In the genomic region with DNA sequence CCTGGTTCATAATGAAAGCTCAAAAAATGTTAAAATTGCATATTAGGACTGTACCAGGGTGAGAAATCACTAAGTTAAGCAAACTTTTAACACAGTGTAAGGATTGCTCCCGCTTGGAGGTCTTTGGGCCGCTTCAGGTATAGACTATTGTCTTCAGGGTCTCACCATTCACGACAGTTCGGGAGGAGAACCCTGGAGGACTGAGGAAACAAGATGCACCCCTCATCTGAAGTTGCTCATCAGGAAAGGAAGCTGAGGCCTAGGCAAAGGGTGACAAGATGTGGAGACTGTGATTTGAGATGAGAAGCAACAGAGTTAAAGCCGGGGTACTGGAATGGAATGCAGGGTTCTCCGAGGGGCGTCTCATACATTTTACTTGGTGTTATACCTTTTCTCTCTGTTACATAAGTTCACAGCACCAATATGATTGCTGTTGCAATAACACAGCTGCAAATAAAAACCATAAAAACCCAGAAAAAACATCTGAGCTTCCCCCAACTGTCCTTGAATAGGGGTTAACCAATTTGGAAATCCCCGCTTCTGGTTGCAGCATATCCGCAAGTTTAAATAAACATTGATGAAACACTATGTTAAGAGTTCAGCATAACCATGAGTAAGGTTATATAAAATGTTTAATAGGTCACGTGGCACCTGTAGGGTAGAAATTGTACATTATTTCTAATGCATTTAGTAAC, we compare ENCODE assay signal across 11 cellular contexts. TPM values are rescaled to one million over a fixed set of nuclear protein-coding genes. Genes with fewer than 3 reads are reported as not detected.
A peak's percentile ranks its signal among the peaks of the same experiment; 100 is the strongest.
DNase-seq lines count a peak whose midpoint lies in the region; ATAC-seq, FAIRE-seq and TF ChIP-seq lines count a peak whose summit lies in the region.
"Had no signal": no experiment of that assay in that cellular context is flagged by ENCODE, and none has a peak within 500 bp of the region (broad histone marks: within the 10 kb centered on the region; RNA-seq: fewer than 3 reads in every experiment).

No MANE protein-coding gene starts in this region.

- peaks cover 2% of the 10 kb centered on the region for H3K27me3 Mint-ChIP-seq in activated CD4-positive, alpha-beta T cell treated with anti-CD3 and anti-CD28 coated beads, Interleukin-2, amount 10 ng/mL, durations not matched to agents 24 days and 14 days
- H3K27me3 Mint-ChIP-seq in stimulated activated naive B cell treated with anti-CD40 and anti-IgM and Interleukin-4, amounts not matched to agents 10 μg/mL and 1 μg/mL and 100 μg/mL, for 72 hours = no peaks in the 10 kb centered on the region

- H4K20me1 ChIP-seq in GM12878 (ENCODE audit: control insufficient read depth, insufficient read depth) = no peaks in the 10 kb centered on the region

- H3K9ac ChIP-seq in GM12878 (ENCODE audit: control insufficient read depth, insufficient read depth, low read length) = peak overlapping the region; percentile 59

- peaks cover 1% of the 10 kb centered on the region for H3K4me1 Mint-ChIP-seq in activated CD4-positive, alpha-beta T cell treated with anti-CD3 and anti-CD28 coated beads, Interleukin-2, amount 10 ng/mL, durations not matched to agents 24 days and 14 days
- peaks cover 13 to 28% of the 10 kb centered on the region in 2 donors for H3K4me1 Mint-ChIP-seq in stimulated activated naive B cell treated with anti-CD40 and anti-IgM and Interleukin-4, amounts not matched to agents 10 μg/mL and 1 μg/mL and 100 μg/mL, for 72 hours

- H3K27me3 ChIP-seq in GM12878 (replicated peaks in 1 of 2; ENCODE audit: control insufficient read depth in 2 of 2, insufficient read depth in 2 of 2, low read length in 1 of 2) = no peaks in the 10 kb centered on the region
- no peaks in the 10 kb centered on the region; the same call in 1 of the 2 replicates for H3K27me3 ChIP-seq in H7 (ENCODE audit: control insufficient read depth, insufficient read depth, low read length)

- no TSS peak for BruUV-seq in GM12878 (replicated peaks; lab: Mats Ljungman, UMichigan)

- POLR2A ChIA-PET in GM12878 (lab: Charles Lee) = interaction anchor here (0.7 to 6.3 kb wide), 7 partner anchors 9 to 60 kb away, joined by 3 to 69 read pairs (median 14); no protein-coding TSS in a partner anchor

- 3% methylated on average over 10 of the region's 10 CpGs for WGBS in GM12878 (ENCODE audit: insufficient coverage, insufficient replicate concordance, low lambda C conversion rate, missing lambda C conversion rate)

- no peak overlapping the region for H3K4me3 Mint-ChIP-seq in activated CD4-positive, alpha-beta T cell treated with anti-CD3 and anti-CD28 coated beads, Interleukin-2, amount 10 ng/mL, durations not matched to agents 24 days and 14 days
- H3K4me3 Mint-ChIP-seq in stimulated activated naive B cell treated with anti-CD40 and anti-IgM and Interleukin-4, amounts not matched to agents 10 μg/mL and 1 μg/mL and 100 μg/mL, for 72 hours = no peak overlapping the region
- H3K4me3 Mint-ChIP-seq: activated naive CD4-positive, alpha-beta T cell treated with anti-CD3 and anti-CD28 coated beads for 36 hours had no signal

- no peak for TF ChIP-seq POLR2A in GM12878 (IDR thresholded peaks at IDR 0.05; ENCODE audit: low read depth, low read length)

- RAD21 ChIA-PET in GM12878 (lab: Charles Lee; ENCODE audit: unreplicated experiment) = interaction anchor here (0.9 to 7.8 kb wide), 14 partner anchors 8 to 61 kb away, joined by 3 to 116 read pairs (median 7); a partner anchor contains a TSS

- no peak for FAIRE-seq in GM12878 (lab: Jason Lieb, UNC)

- intact Hi-C loops in activated CD4-positive, alpha-beta T cell treated with anti-CD3 and anti-CD28 coated beads, Interleukin-2, amount 10 ng/mL, durations not matched to agents 24 days and 14 days (cut with micrococcal nuclease) = no loop called here
- intact Hi-C loops in GM12878 (cut with micrococcal nuclease; ENCODE audit: unreplicated experiment) = no loop called here

- peaks cover under 1% of the 10 kb centered on the region for H3K9me3 Mint-ChIP-seq in activated CD4-positive, alpha-beta T cell treated with anti-CD3 and anti-CD28 coated beads, Interleukin-2, amount 10 ng/mL, durations not matched to agents 24 days and 14 days
- H3K9me3 Mint-ChIP-seq in stimulated activated naive B cell treated with anti-CD40 and anti-IgM and Interleukin-4, amounts not matched to agents 10 μg/mL and 1 μg/mL and 100 μg/mL, for 72 hours = no peaks in the 10 kb centered on the region
- H3K9me3 Mint-ChIP-seq: activated naive CD4-positive, alpha-beta T cell treated with anti-CD3 and anti-CD28 coated beads for 36 hours had no signal

- DNase-seq in activated CD4-positive, alpha-beta T cell treated with anti-CD3 and anti-CD28 coated beads, Interleukin-2, amount 10 ng/mL, durations not matched to agents 24 days and 14 days = peak; percentile 52
- DNase-seq in activated CD4-positive, alpha-beta T cell treated with anti-CD3 and anti-CD28 coated beads, Interleukin-2, amount 50 U/mL, for 4 hours = no peak
- DNase-seq in GM12878 (ENCODE audit: low read depth, low spot score) = no peak
- DNase-seq in stimulated activated naive B cell treated with anti-CD40 and anti-IgM and Interleukin-4, amounts not matched to agents 10 μg/mL and 1 μg/mL and 100 μg/mL, for 72 hours = no peak
- DNase-seq in 8988T = no peak
- DNase-seq in H7 = no peak
- no peak for DNase-seq in KBM-7
- DNase-seq: activated naive CD4-positive, alpha-beta T cell treated with anti-CD3 and anti-CD28 coated beads for 36 hours; psoas muscle; SW 1271 had no signal

- ATAC-seq in HG03571 (IDR thresholded peaks at IDR 0.05; ENCODE audit: unreplicated experiment) (peak; percentile 18), GM12878 (peak; percentile 52)
- ATAC-seq in stimulated activated naive B cell treated with anti-CD40 and anti-IgM and Interleukin-4, amounts not matched to agents 10 μg/mL and 1 μg/mL and 100 μg/mL, for 72 hours (replicated peaks) = peak in 1 of 2 donors; percentile 6
- ATAC-seq: psoas muscle had no signal

- peak; percentile 68 to 69; a peak in 3 of 4 replicates for TF ChIP-seq EP300 in GM12878 (IDR thresholded peaks at IDR 0.05; ENCODE audit: borderline replicate concordance in 1 of 2, control insufficient read depth in 1 of 2, low read depth in 2 of 2, low read length in 2 of 2)

- no peaks in the 10 kb centered on the region for H3K36me3 Mint-ChIP-seq in activated CD4-positive, alpha-beta T cell treated with anti-CD3 and anti-CD28 coated beads, Interleukin-2, amount 10 ng/mL, durations not matched to agents 24 days and 14 days (ENCODE audit: low read depth)
- H3K36me3 Mint-ChIP-seq in stimulated activated naive B cell treated with anti-CD40 and anti-IgM and Interleukin-4, amounts not matched to agents 10 μg/mL and 1 μg/mL and 100 μg/mL, for 72 hours = no peaks in the 10 kb centered on the region

- in situ Hi-C loops in GM12878 (cut with MboI) = loop anchor here (25.0 kb wide), 1 partner anchor 1990 kb away; a partner anchor contains a TSS
- in situ Hi-C loops in KBM-7 (cut with MboI; ENCODE audit: low pct_unique_long_range_greater_than_20kb, low sequenced_read_pairs) = no loop called here

- H2AFZ ChIP-seq in GM12878 (ENCODE audit: control insufficient read depth, low read depth, low read length) = peak overlapping the region; percentile 82

- no peaks in the 10 kb centered on the region; the same call in 1 of the 2 replicates for H3K79me2 ChIP-seq in GM12878 (ENCODE audit: control insufficient read depth, insufficient read depth, low read length)

- CTCF ChIA-PET in GM12878 (lab: Yijun Ruan, JAX) = interaction anchor here (0.6 to 8.8 kb wide), 11 partner anchors 9 to 134 kb away, joined by 3 to 91 read pairs (median 4); no protein-coding TSS in a partner anchor

- TF ChIP-seq RAD21 in GM12878 (IDR thresholded peaks at IDR 0.05; ENCODE audit: insufficient read depth, low read depth, low read length) = peak; percentile 7; the same call in 1 of the 2 replicates

- H3K36me3 ChIP-seq in GM12878 (ENCODE audit: control insufficient read depth in 2 of 2, insufficient read depth in 2 of 2, low read length in 1 of 2) = no peaks in the 10 kb centered on the region
- no peaks in the 10 kb centered on the region for H3K36me3 ChIP-seq in H7 (replicated peaks; ENCODE audit: control insufficient read depth, insufficient read depth, low read length)

- H3K9me3 ChIP-seq in GM12878 (replicated peaks; ENCODE audit: control insufficient read depth, insufficient read depth, low read length) = no peaks in the 10 kb centered on the region; the same call in 2 of the 3 replicates
- H3K9me3 ChIP-seq: psoas muscle had no signal

- no peak for TF ChIP-seq CTCF in GM12878 (IDR thresholded peaks at IDR 0.05 in 2 of 3, conservative IDR thresholded peaks at IDR 0.05 in 1 of 3; ENCODE audit: control insufficient read depth in 2 of 3, extremely low read depth in 1 of 3, insufficient read depth in 1 of 3, low read depth in 3 of 3, low read length in 3 of 3)

- no peak overlapping the region for H3K27ac Mint-ChIP-seq in activated CD4-positive, alpha-beta T cell treated with anti-CD3 and anti-CD28 coated beads, Interleukin-2, amount 10 ng/mL, durations not matched to agents 24 days and 14 days
- H3K27ac Mint-ChIP-seq in stimulated activated naive B cell treated with anti-CD40 and anti-IgM and Interleukin-4, amounts not matched to agents 10 μg/mL and 1 μg/mL and 100 μg/mL, for 72 hours = peak overlapping the region; percentile 25
- H3K27ac Mint-ChIP-seq: activated naive CD4-positive, alpha-beta T cell treated with anti-CD3 and anti-CD28 coated beads for 36 hours had no signal

- SMC1A ChIA-PET in GM12878 (lab: Charles Lee; ENCODE audit: uncharacterized antibody, unreplicated experiment) = interaction anchor here (1.0 to 11.0 kb wide), 14 partner anchors 13 to 66 kb away, joined by 3 to 200 read pairs (median 8); a partner anchor contains a TSS

- peak overlapping the region; percentile 88 for H3K27ac ChIP-seq in GM12878 (ENCODE audit: control insufficient read depth, insufficient read depth)
- H3K27ac ChIP-seq: psoas muscle had no signal

- H3K4me1 ChIP-seq in GM12878 (ENCODE audit: control insufficient read depth, insufficient read depth, low read length) = peaks cover 57% of the 10 kb centered on the region
- H3K4me1 ChIP-seq: psoas muscle had no signal

- H3K4me2 ChIP-seq in GM12878 (ENCODE audit: control insufficient read depth, insufficient read depth) = peak overlapping the region; percentile 87

- H3K4me3 ChIP-seq in GM12878 = peak overlapping the region; percentile 11; the same call in 1 of the 2 replicates
- no peak overlapping the region for H3K4me3 ChIP-seq in H7 (ENCODE audit: insufficient read depth, low read depth, low read length)
- H3K4me3 ChIP-seq: psoas muscle had no signal

RNA-seq across cellular contexts. Expression of a gene that starts 40.1 kb away (rescaled TPM):
- 1.2 TPM in 2 replicates for total RNA-seq in activated CD4-positive, alpha-beta T cell treated with anti-CD3 and anti-CD28 coated beads, Interleukin-2, amount 10 ng/mL, durations not matched to agents 24 days and 14 days
- total RNA-seq in GM12878 (2013; cell fraction: nucleolus; rRNA removed) = 1.6 and 1.7 TPM in 2 replicates
- total RNA-seq in GM12878 (2014; rRNA removed) = 0.56 and 0.87 TPM in 2 replicates
- 1.4 and 1.5 TPM in 2 replicates for total RNA-seq in GM12878 (2014; rRNA removed; fragmentation: Illumina TruSeq; extraction: Trizol)
- total RNA-seq in GM12878 (2021) = 0.85 and 1.1 TPM in 2 replicates
- 0.29 TPM for polyA plus RNA-seq in GM12878 (2011; ENCODE audit: low read depth)
- 2.3 and 3.2 TPM in 2 replicates for polyA plus RNA-seq in GM12878 (2011; rRNA removed)
- 0.85 and 1.2 TPM in 2 replicates for polyA plus RNA-seq in GM12878 (2011; cell fraction: cytosol; rRNA removed)
- polyA plus RNA-seq in GM12878 (2011; cell fraction: nucleus; rRNA removed) = 0.85 and 0.91 TPM in 2 replicates
- 0.42 and 0.70 TPM in 2 replicates for polyA plus RNA-seq in GM12878 (2012)
- 1.5 and 2.2 TPM in 2 replicates for polyA plus RNA-seq in GM12878 (2014; fragmentation: Illumina TruSeq; extraction: Trizol)
- polyA plus RNA-seq in GM12878 (2014; fragmentation: Nextera tagmentation; extraction: Ambion mirVana) = 1 to 10 TPM in 1 of 2 experiments, under 1 TPM in 1; 0.90 to 1.1 TPM
- polyA plus RNA-seq in GM12878 (2014; rRNA removed) = 0.67 and 1.3 TPM in 2 replicates
- polyA plus RNA-seq in GM12878 (2016; fragmentation: Nextera tagmentation; extraction: Ambion mirVana) = 1 to 10 TPM; 1.1 to 1.5 TPM
- polyA minus RNA-seq in GM12878 (2011; rRNA and poly(A)+ RNA removed) = 1.1 and 2.0 TPM in 2 replicates
- 0.31 and 0.40 TPM in 2 replicates for polyA minus RNA-seq in GM12878 (2011; cell fraction: cytosol; rRNA and poly(A)+ RNA removed)
- polyA minus RNA-seq in GM12878 (2011; cell fraction: nucleus; rRNA and poly(A)+ RNA removed) = 0.73 and 1.3 TPM in 2 replicates
- total RNA-seq in H7 (2014; rRNA removed; shearing (Covaris generic)) = 0.52 and 1.00 TPM in 2 replicates

RNA-seq across cellular contexts. Expression of a gene that starts 40.4 kb away (rescaled TPM):
- total RNA-seq in activated CD4-positive, alpha-beta T cell treated with anti-CD3 and anti-CD28 coated beads, Interleukin-2, amount 10 ng/mL, durations not matched to agents 24 days and 14 days = 2.0 and 2.1 TPM in 2 replicates
- 1.0 and 1.1 TPM in 2 replicates for total RNA-seq in GM12878 (2013; cell fraction: nucleolus; rRNA removed)
- total RNA-seq in GM12878 (2014; rRNA removed) = 1.7 and 2.5 TPM in 2 replicates
- 2.3 and 2.4 TPM in 2 replicates for total RNA-seq in GM12878 (2014; rRNA removed; fragmentation: Illumina TruSeq; extraction: Trizol)
- 1.9 TPM in 2 replicates for total RNA-seq in GM12878 (2021)
- 0.58 TPM for polyA plus RNA-seq in GM12878 (2011; ENCODE audit: low read depth)
- polyA plus RNA-seq in GM12878 (2011; rRNA removed) = 0.71 and 1.4 TPM in 2 replicates
- 0.28 and 0.30 TPM in 2 replicates for polyA plus RNA-seq in GM12878 (2011; cell fraction: cytosol; rRNA removed)
- 0.67 TPM in 2 replicates for polyA plus RNA-seq in GM12878 (2011; cell fraction: nucleus; rRNA removed)
- polyA plus RNA-seq in GM12878 (2012) = 0.68 and 0.98 TPM in 2 replicates
- 1.8 and 2.6 TPM in 2 replicates for polyA plus RNA-seq in GM12878 (2014; fragmentation: Illumina TruSeq; extraction: Trizol)
- under 1 TPM; 0.66 to 0.69 TPM for polyA plus RNA-seq in GM12878 (2014; fragmentation: Nextera tagmentation; extraction: Ambion mirVana)
- polyA plus RNA-seq in GM12878 (2014; rRNA removed) = 1.1 and 1.2 TPM in 2 replicates
- polyA plus RNA-seq in GM12878 (2016; fragmentation: Nextera tagmentation; extraction: Ambion mirVana) = 1 to 10 TPM; 2.1 to 2.8 TPM
- 0.82 and 0.95 TPM in 2 replicates for polyA minus RNA-seq in GM12878 (2011; rRNA and poly(A)+ RNA removed)
- 0.80 and 1.1 TPM in 2 replicates for polyA minus RNA-seq in GM12878 (2011; cell fraction: cytosol; rRNA and poly(A)+ RNA removed)
- 1.1 and 2.2 TPM in 2 replicates for polyA minus RNA-seq in GM12878 (2011; cell fraction: nucleus; rRNA and poly(A)+ RNA removed)
- total RNA-seq in H7 (2014; rRNA removed; shearing (Covaris generic)) = 2.1 and 5.9 TPM in 2 replicates
